Comparison of ENCODE assay signal across 8 cellular contexts in genomic region chr1:89358287-89358893, GRCh38. TPM values are rescaled to one million over a fixed set of nuclear protein-coding genes. Genes with fewer than 3 reads are reported as not detected.
A peak's percentile ranks its signal among the peaks of the same experiment; 100 is the strongest.
DNase-seq lines count a peak whose midpoint lies in the region; FAIRE-seq and TF ChIP-seq lines count a peak whose summit lies in the region.

No MANE protein-coding gene starts in this region.

- H3K27ac Mint-ChIP-seq in endodermal cell = no peak overlapping the region

- no peak overlapping the region for H3K9ac ChIP-seq in endodermal cell (ENCODE audit: extremely low read depth, low read length, poor library complexity, severe bottlenecking)

- no peaks in the 10 kb centered on the region for H3K27me3 Mint-ChIP-seq in endodermal cell (ENCODE audit: insufficient read depth)

- TF ChIP-seq CTCF in AG10803 (conservative IDR thresholded peaks at IDR 0.05; ENCODE audit: low read length) (peak; percentile 83), endodermal cell (conservative IDR thresholded peaks at IDR 0.05) (peak; percentile 91)

- H3K4me3 ChIP-seq in AG10803 (ENCODE audit: low read length) (no peak overlapping the region), endodermal cell (ENCODE audit: low read length) (no peak overlapping the region)

- H3K9me3 Mint-ChIP-seq in endodermal cell = no peaks in the 10 kb centered on the region

- peaks cover 25% of the 10 kb centered on the region for H3K4me1 Mint-ChIP-seq in endodermal cell

- H3K36me3 ChIP-seq in endodermal cell (ENCODE audit: control insufficient read depth, insufficient read depth, low read length) = no peaks in the 10 kb centered on the region

- H3K4me1 ChIP-seq in endodermal cell (ENCODE audit: control insufficient read depth, insufficient read depth, low read length) = no peaks in the 10 kb centered on the region

- FAIRE-seq in GM19239 (lab: Jason Lieb, UNC) = peak; percentile 99

- H3K27me3 ChIP-seq in endodermal cell (ENCODE audit: control insufficient read depth, insufficient read depth, low read length, poor library complexity, severe bottlenecking) = no peaks in the 10 kb centered on the region

- no peak overlapping the region for H3K4me3 Mint-ChIP-seq in endodermal cell

- DNase-seq in AG10803 (ENCODE audit: low read depth) (peak; percentile 69), GM19239 (ENCODE audit: insufficient read length, low spot score) (peak; percentile 28), HS-27A (ENCODE audit: low read depth) (peak; percentile 24), NOMO-1 treated with DMSO at 0.1 percent for 48 hours (lab: John Stamatoyannopoulos, UW; ENCODE audit: unreplicated experiment) (peak; percentile 61), endodermal cell (peak; percentile 94), midbrain (lab: John Stamatoyannopoulos, UW) (peak; percentile 76)
- DNase-seq in activated CD8-positive, alpha-beta memory T cell treated with anti-CD3 and anti-CD28 coated beads for 4 hours (ENCODE audit: low read depth in 2 of 2) = peak; percentile 69 to 71
- peak; percentile 72 for DNase-seq in stimulated activated CD8-positive, alpha-beta memory T cell treated with anti-CD3 and anti-CD28 coated beads, Interleukin-4, amount 100 ng/mL, for 24 hours (ENCODE audit: low read depth)

- 27 to 29% methylated on average over 6 to 8 of the region's 8 CpGs for WGBS in endodermal cell (ENCODE audit: insufficient coverage in 1 of 2, insufficient read length in 1 of 2), 2 experiments

- no peaks in the 10 kb centered on the region for H3K9me3 ChIP-seq in endodermal cell (ENCODE audit: control insufficient read depth, low read length)

- no peak overlapping the region for H3K27ac ChIP-seq in endodermal cell (ENCODE audit: low read depth, low read length)

- H3K36me3 Mint-ChIP-seq in endodermal cell (ENCODE audit: low read depth) = no peaks in the 10 kb centered on the region

RNA-seq across cellular contexts. Expression of gene GBP6, which starts 5.5 kb away (rescaled TPM):
- not detected for total RNA-seq in endodermal cell
- not detected for polyA plus RNA-seq in endodermal cell (2013, experiment 1 of 2)
- not detected for polyA plus RNA-seq in endodermal cell (2013, experiment 2 of 2)

Comparison
In these comparisons a context has a peak if more than half of its experiments do, and no peak if none do; other contexts are left out.
1. DNase-seq: peak in every context shown above with its lines; median percentile 94 in endodermal cell; 76 in midbrain; 72 in stimulated activated CD8-positive, alpha-beta memory T cell treated with anti-CD3 and anti-CD28 coated beads, Interleukin-4, amount 100 ng/mL, for 24 hours; 70 in activated CD8-positive, alpha-beta memory T cell treated with anti-CD3 and anti-CD28 coated beads for 4 hours; 69 in AG10803; 61 in NOMO-1 treated with DMSO at 0.1 percent for 48 hours; 28 in GM19239; 24 in HS-27A.